In genomic region chr10:32377458-32378370, GRCh38 we compare ENCODE assay signal across 8 cellular contexts. TPM values are rescaled to one million over a fixed set of nuclear protein-coding genes. Genes with fewer than 3 reads are reported as not detected.
DNase-seq lines count a peak whose midpoint lies in the region; ATAC-seq, FAIRE-seq and TF ChIP-seq lines count a peak whose summit lies in the region.

No MANE protein-coding gene starts in this region.

- H3K4me1 ChIP-seq in HEK293 (ENCODE audit: control insufficient read depth, insufficient read depth, low read length) (peaks cover 12% of the 10 kb centered on the region; the same call in 1 of the 2 replicates), astrocyte (ENCODE audit: insufficient read depth, low read length) (peaks cover 11% of the 10 kb centered on the region)

- TF ChIP-seq CTCF in HEK293 (tag by site-specific recombination; IDR thresholded peaks at IDR 0.05) (peak; percentile 40; the same call in 1 of the 2 replicates), astrocyte (IDR thresholded peaks at IDR 0.05; ENCODE audit: insufficient read depth, low read depth, low read length) (peak; percentile 49)

- H3K27ac ChIP-seq in HEK293 (ENCODE audit: extremely low read depth, low read depth, low read length) (peak overlapping the region; percentile 73; the same call in 1 of the 2 replicates), astrocyte (ENCODE audit: low read depth, low read length) (peak overlapping the region; percentile 88)

- peak overlapping the region; percentile 98 for H3K4me2 ChIP-seq in astrocyte (ENCODE audit: low read length)

- CTCF ChIA-PET in activated naive CD4-positive, alpha-beta T cell treated with anti-CD3 and anti-CD28 coated beads for 36 hours (lab: Charles Lee): interaction anchor here (0.7 to 2.1 kb wide), 11 partner anchors 10 to 631 kb away, joined by 3 to 11 read pairs (median 5); partner anchors contain the start of gene CCDC7
- CTCF ChIA-PET in HEK293 (lab: Yijun Ruan, JAX): interaction anchor here (0.6 to 1.5 kb wide), 10 partner anchors 9 to 787 kb away, joined by 3 to 7 read pairs (median 4); no protein-coding TSS in a partner anchor

- intact Hi-C loops in activated naive CD4-positive, alpha-beta T cell treated with anti-CD3 and anti-CD28 coated beads for 36 hours (cut with micrococcal nuclease): loop anchor here (1.0 to 10.0 kb wide), 10 partner anchors 25 to 1055 kb away; partner anchors contain the start of genes ARHGAP12, CCDC7 and ITGB1
- intact Hi-C loops in sciatic nerve (cut with DNase I): no loop called here

- H2AFZ ChIP-seq in astrocyte (ENCODE audit: low read depth, low read length): peak overlapping the region; percentile 65

- DNase-seq in activated naive CD4-positive, alpha-beta T cell treated with anti-CD3 and anti-CD28 coated beads for 36 hours: peak; percentile 52
- no peak for DNase-seq in activated naive CD4-positive, alpha-beta T cell (lab: John Stamatoyannopoulos, UW)
- peak; percentile 27 to 52 for DNase-seq in NCI-H526 (lab: John Stamatoyannopoulos, UW)
- peak; percentile 35 for DNase-seq in astrocyte (ENCODE audit: low read depth)
- DNase-seq in hepatic stellate cell (ENCODE audit: low spot score): peak; percentile 32
- DNase-seq in sciatic nerve (ENCODE audit: low spot score): no peak
- no peak for DNase-seq in stimulated activated CD8-positive, alpha-beta memory T cell treated with anti-CD3 and anti-CD28 coated beads, Interleukin-4, amount 100 ng/mL, for 48 hours

- H3K4me1 Mint-ChIP-seq in activated naive CD4-positive, alpha-beta T cell treated with anti-CD3 and anti-CD28 coated beads for 36 hours (ENCODE audit: low read depth): peaks cover 21% of the 10 kb centered on the region
- H3K4me1 Mint-ChIP-seq in astrocyte (ENCODE audit: low read depth, unreplicated experiment): no peaks in the 10 kb centered on the region

- peaks cover 59% of the 10 kb centered on the region for H3K79me2 ChIP-seq in astrocyte (ENCODE audit: insufficient read depth, low read length)

- H3K9me3 Mint-ChIP-seq in activated naive CD4-positive, alpha-beta T cell treated with anti-CD3 and anti-CD28 coated beads for 36 hours: peaks cover 2% of the 10 kb centered on the region
- no peaks in the 10 kb centered on the region for H3K9me3 Mint-ChIP-seq in astrocyte (ENCODE audit: unreplicated experiment)

- H3K9ac ChIP-seq in astrocyte (ENCODE audit: low read length): peak overlapping the region; percentile 97

- H3K9me3 ChIP-seq in HEK293 (ENCODE audit: control insufficient read depth, insufficient read depth, low read depth, low read length): no peaks in the 10 kb centered on the region
- no peaks in the 10 kb centered on the region for H3K9me3 ChIP-seq in astrocyte (ENCODE audit: insufficient read depth, low read depth, low read length)

- H3K27me3 Mint-ChIP-seq in activated naive CD4-positive, alpha-beta T cell treated with anti-CD3 and anti-CD28 coated beads for 36 hours (ENCODE audit: low read depth): no peaks in the 10 kb centered on the region
- H3K27me3 Mint-ChIP-seq in astrocyte (ENCODE audit: low read depth, unreplicated experiment): no peaks in the 10 kb centered on the region

- H3K27ac Mint-ChIP-seq in activated naive CD4-positive, alpha-beta T cell treated with anti-CD3 and anti-CD28 coated beads for 36 hours: no peak overlapping the region
- no peak overlapping the region for H3K27ac Mint-ChIP-seq in astrocyte (ENCODE audit: unreplicated experiment)

- H3K4me3 ChIP-seq in HEK293 (ENCODE audit: low read depth, low read length) (peak overlapping the region; percentile 52), astrocyte (ENCODE audit: insufficient read depth, low read depth, low read length) (peak overlapping the region; percentile 98)

- H3K4me3 Mint-ChIP-seq in activated naive CD4-positive, alpha-beta T cell treated with anti-CD3 and anti-CD28 coated beads for 36 hours: no peak overlapping the region
- H3K4me3 Mint-ChIP-seq in astrocyte (ENCODE audit: unreplicated experiment): no peak overlapping the region

- ATAC-seq in sciatic nerve: peak; percentile 61

- POLR2A ChIA-PET in HEK293 (lab: Yijun Ruan, JAX): interaction anchor here (0.7 to 1.5 kb wide), 3 partner anchors 31 to 631 kb away, joined by 3 to 4 read pairs (median 4); no protein-coding TSS in a partner anchor

- no peaks in the 10 kb centered on the region for H3K36me3 Mint-ChIP-seq in activated naive CD4-positive, alpha-beta T cell treated with anti-CD3 and anti-CD28 coated beads for 36 hours (ENCODE audit: low read depth)
- peaks cover 5% of the 10 kb centered on the region for H3K36me3 Mint-ChIP-seq in astrocyte (ENCODE audit: low read depth, unreplicated experiment)

- peak; percentile 17 for FAIRE-seq in astrocyte (lab: Jason Lieb, UNC)

- H4K20me1 ChIP-seq in astrocyte (ENCODE audit: insufficient read depth, low read length): peaks cover 13% of the 10 kb centered on the region

- H3K36me3 ChIP-seq in HEK293 (ENCODE audit: control insufficient read depth in 2 of 2, insufficient read depth in 1 of 2, low read length in 2 of 2) (no peaks in the 10 kb centered on the region), astrocyte (ENCODE audit: insufficient read depth, low read length) (no peaks in the 10 kb centered on the region)

- H3K27me3 ChIP-seq in astrocyte (ENCODE audit: insufficient read depth, low read length): no peaks in the 10 kb centered on the region

TF ChIP-seq in HEK293, 187 proteins besides CTCF, POLR2A, EP300 and RAD21 (continues in another document):
- TF ChIP-seq ZNF792 (tag by site-specific recombination; IDR thresholded peaks at IDR 0.05) (no peak), EGR2 (tag by site-specific recombination; IDR thresholded peaks at IDR 0.05; ENCODE audit: low read depth) (no peak), ZNF518A (tag by site-specific recombination; conservative IDR thresholded peaks at IDR 0.05; ENCODE audit: low read depth) (no peak), ZNF24 (tag by site-specific recombination; IDR thresholded peaks at IDR 0.05) (no peak), ZNF37A (tag by site-specific recombination; IDR thresholded peaks at IDR 0.05) (no peak), ZNF544 (tag by site-specific recombination; IDR thresholded peaks at IDR 0.05) (no peak), ZSCAN30 (tag by site-specific recombination; IDR thresholded peaks at IDR 0.05) (no peak), ZNF777 (tag by site-specific recombination; IDR thresholded peaks at IDR 0.05; ENCODE audit: borderline replicate concordance) (no peak), ZNF76 (tag by site-specific recombination; IDR thresholded peaks at IDR 0.05; ENCODE audit: borderline replicate concordance, low read depth) (no peak), ZNF214 (tag by site-specific recombination; IDR thresholded peaks at IDR 0.05; ENCODE audit: borderline replicate concordance) (no peak), ZBTB26 (tag by site-specific recombination; optimal IDR thresholded peaks at IDR 0.05) (no peak), HOXA7 (CRISPR knock-in tag; IDR thresholded peaks at IDR 0.05; ENCODE audit: borderline replicate concordance) (no peak), ZNF501 (tag by site-specific recombination; IDR thresholded peaks at IDR 0.05) (no peak), ZNF623 (tag by site-specific recombination; IDR thresholded peaks at IDR 0.05) (no peak), KLF16 (tag by site-specific recombination; IDR thresholded peaks at IDR 0.05) (peak; percentile 27; the same call in 1 of the 2 replicates)

RNA-seq across cellular contexts. Expression of gene EPC1, which starts 30.8 kb away (rescaled TPM):
- total RNA-seq in activated naive CD4-positive, alpha-beta T cell treated with anti-CD3 and anti-CD28 coated beads for 36 hours: 10 to 100 TPM; 29.4 to 33.5 TPM
- total RNA-seq in astrocyte (25.7 and 26.3 TPM in 2 replicates), sciatic nerve (63.6 TPM)

Comparison
In these comparisons a context has a peak if more than half of its experiments do, and no peak if none do; other contexts are left out.
1. DNase-seq: peak in activated naive CD4-positive, alpha-beta T cell treated with anti-CD3 and anti-CD28 coated beads for 36 hours (single experiment), NCI-H526 (2 of 2), astrocyte (single experiment) and hepatic stellate cell (single experiment); none in activated naive CD4-positive, alpha-beta T cell (0 of 4), sciatic nerve (single experiment) and stimulated activated CD8-positive, alpha-beta memory T cell treated with anti-CD3 and anti-CD28 coated beads, Interleukin-4, amount 100 ng/mL, for 48 hours (single experiment).